Comparison of ENCODE assay signal across 10 cellular contexts in genomic region chrX:13123247-13123856, GRCh38.
A peak's percentile ranks its signal among the peaks of the same experiment; 100 is the strongest.
DNase-seq lines count a peak whose midpoint lies in the region; ATAC-seq and TF ChIP-seq lines count a peak whose summit lies in the region.
"Had no signal": no experiment of that assay in that cellular context is flagged by ENCODE, and none has a peak within 500 bp of the region (broad histone marks: within the 10 kb centered on the region; RNA-seq: fewer than 3 reads in every experiment).

No MANE protein-coding gene starts in this region.

- H3K4me3 ChIP-seq in heart left ventricle (no peak overlapping the region), right lobe of liver (peak overlapping the region in 1 of 3 donors; percentile 11), urinary bladder (ENCODE audit: low read depth, low read length) (no peak overlapping the region)

- TF ChIP-seq POLR2A in heart left ventricle (IDR thresholded peaks at IDR 0.05): no peak
- no peak for TF ChIP-seq POLR2A in right lobe of liver (IDR thresholded peaks at IDR 0.05)

- H3K36me3 ChIP-seq in heart left ventricle (no peaks in the 10 kb centered on the region), right lobe of liver (no peaks in the 10 kb centered on the region), urinary bladder (ENCODE audit: insufficient read depth) (no peaks in the 10 kb centered on the region)

- DNase-seq in heart left ventricle (no peak), cardiac septum (ENCODE audit: low spot score) (no peak), right lobe of liver (peak in 1 of 3 donors; percentile 59), NCI-H2081 (lab: John Stamatoyannopoulos, UW) (no peak), iPS-NIHi7 (ENCODE audit: extremely low spot score) (no peak)
- DNase-seq in activated T-helper 2 cell treated with anti-CD3 and anti-CD28 coated beads, Interferon-gamma antibody, Interleukin-2, Interleukin-4, amounts not matched to agents 10 μg/mL and 5 μg/mL and 100 μg/mL, durations not matched to agents 14 hours and 24 hours and 36 hours (ENCODE audit: low spot score): no peak
- DNase-seq in stimulated activated CD8-positive, alpha-beta memory T cell treated with anti-CD3 and anti-CD28 coated beads, Interleukin-4, amount 100 ng/mL, for 48 hours: no peak

- H3K27ac ChIP-seq in heart left ventricle (peak overlapping the region in 7 of 12 donors; percentile 25 to 82 (median 61)), right lobe of liver (peak overlapping the region; percentile 26 to 86 (median 80)), urinary bladder (ENCODE audit: low read depth) (peak overlapping the region; percentile 10)
- H3K27ac ChIP-seq: HL-60 had no signal

- H3K4me1 ChIP-seq in heart left ventricle (peaks cover 0 to 48% (median 5%) of the 10 kb centered on the region in 12 donors), right lobe of liver (peaks cover 0 to 57% (median 28%) of the 10 kb centered on the region in 4 donors), urinary bladder (ENCODE audit: insufficient read depth) (no peaks in the 10 kb centered on the region)

- H3K27ac Mint-ChIP-seq in activated T-helper 2 cell treated with anti-CD3 and anti-CD28 coated beads, Interferon-gamma antibody, Interleukin-2, Interleukin-4, amounts not matched to agents 10 μg/mL and 5 μg/mL and 100 μg/mL, durations not matched to agents 14 hours and 24 hours and 36 hours: peak overlapping the region; percentile 82
- H3K27ac Mint-ChIP-seq: dendritic cell treated with granulocyte-macrophage colony-stimulating factor and Interleukin-4, amounts not matched to agents 40 ng/mL and 50 ng/mL, for 4 days had no signal

- H3K9me3 ChIP-seq in heart left ventricle (no peaks in the 10 kb centered on the region), right lobe of liver (no peaks in the 10 kb centered on the region)

- peaks cover 6% of the 10 kb centered on the region for H3K36me3 Mint-ChIP-seq in activated T-helper 2 cell treated with anti-CD3 and anti-CD28 coated beads, Interferon-gamma antibody, Interleukin-2, Interleukin-4, amounts not matched to agents 10 μg/mL and 5 μg/mL and 100 μg/mL, durations not matched to agents 14 hours and 24 hours and 36 hours (ENCODE audit: low read depth)

- peaks cover 38% of the 10 kb centered on the region for H3K4me1 Mint-ChIP-seq in activated T-helper 2 cell treated with anti-CD3 and anti-CD28 coated beads, Interferon-gamma antibody, Interleukin-2, Interleukin-4, amounts not matched to agents 10 μg/mL and 5 μg/mL and 100 μg/mL, durations not matched to agents 14 hours and 24 hours and 36 hours (ENCODE audit: low read depth)

- no peaks in the 10 kb centered on the region for H3K27me3 Mint-ChIP-seq in activated T-helper 2 cell treated with anti-CD3 and anti-CD28 coated beads, Interferon-gamma antibody, Interleukin-2, Interleukin-4, amounts not matched to agents 10 μg/mL and 5 μg/mL and 100 μg/mL, durations not matched to agents 14 hours and 24 hours and 36 hours (ENCODE audit: low read depth)
- H3K27me3 Mint-ChIP-seq: dendritic cell treated with granulocyte-macrophage colony-stimulating factor and Interleukin-4, amounts not matched to agents 40 ng/mL and 50 ng/mL, for 4 days had no signal

- no peak for TF ChIP-seq CTCF in heart left ventricle (IDR thresholded peaks at IDR 0.05)
- TF ChIP-seq CTCF in right lobe of liver (IDR thresholded peaks at IDR 0.05): no peak

- ATAC-seq in heart left ventricle (no peak), right lobe of liver (peak; percentile 66 to 85 (median 78))

- H3K9me3 Mint-ChIP-seq in activated T-helper 2 cell treated with anti-CD3 and anti-CD28 coated beads, Interferon-gamma antibody, Interleukin-2, Interleukin-4, amounts not matched to agents 10 μg/mL and 5 μg/mL and 100 μg/mL, durations not matched to agents 14 hours and 24 hours and 36 hours: no peaks in the 10 kb centered on the region
- H3K9me3 Mint-ChIP-seq: dendritic cell treated with granulocyte-macrophage colony-stimulating factor and Interleukin-4, amounts not matched to agents 40 ng/mL and 50 ng/mL, for 4 days had no signal

- intact Hi-C loops in heart left ventricle (cut with DNase I) (loop anchor here in 1 of 10 donors (5.0 kb wide), 1 partner anchor 44 kb away; no protein-coding TSS in a partner anchor), cardiac septum (cut with DNase I) (loop anchor here (5.0 kb wide), 1 partner anchor 39 kb away; no protein-coding TSS in a partner anchor), right lobe of liver (cut with DNase I) (no loop called here)
- intact Hi-C loops in activated T-helper 2 cell treated with anti-CD3 and anti-CD28 coated beads, Interferon-gamma antibody, Interleukin-2, Interleukin-4, amounts not matched to agents 10 μg/mL and 5 μg/mL and 100 μg/mL, durations not matched to agents 14 hours and 24 hours and 36 hours (cut with micrococcal nuclease): loop anchor here (5.0 kb wide), 1 partner anchor 44 kb away; no protein-coding TSS in a partner anchor

- H3K27me3 ChIP-seq in heart left ventricle (peaks cover 0 to 12% (median 0%) of the 10 kb centered on the region in 9 donors), right lobe of liver (no peaks in the 10 kb centered on the region)

- peak overlapping the region; percentile 13 for H3K4me3 Mint-ChIP-seq in activated T-helper 2 cell treated with anti-CD3 and anti-CD28 coated beads, Interferon-gamma antibody, Interleukin-2, Interleukin-4, amounts not matched to agents 10 μg/mL and 5 μg/mL and 100 μg/mL, durations not matched to agents 14 hours and 24 hours and 36 hours (ENCODE audit: low read depth)
- H3K4me3 Mint-ChIP-seq: dendritic cell treated with granulocyte-macrophage colony-stimulating factor and Interleukin-4, amounts not matched to agents 40 ng/mL and 50 ng/mL, for 4 days had no signal

- 73 to 81% (median 79%) methylated on average over 5 of the region's 5 CpGs for WGBS in heart left ventricle, 4 donors
- WGBS in right lobe of liver (ENCODE audit: insufficient coverage, low coverage, low lambda C conversion rate, missing lambda C conversion rate): 7% methylated on average over 5 of the region's 5 CpGs
- 60% methylated on average over 5 of the region's 5 CpGs for WGBS in urinary bladder

Comparison
In these comparisons a context has a peak if more than half of its experiments do, and no peak if none do; other contexts are left out.
1. ATAC-seq: peak in right lobe of liver (4 of 4); none in heart left ventricle (0 of 4).
2. H3K27ac ChIP-seq: peak in every context shown above with its lines; median percentile 80 in right lobe of liver; 61 in heart left ventricle; 10 in urinary bladder.
3. intact Hi-C loops: an anchor here in cardiac septum (5.0 kb wide) and activated T-helper 2 cell treated with anti-CD3 and anti-CD28 coated beads, Interferon-gamma antibody, Interleukin-2, Interleukin-4, amounts not matched to agents 10 μg/mL and 5 μg/mL and 100 μg/mL, durations not matched to agents 14 hours and 24 hours and 36 hours (5.0 kb wide); none called in right lobe of liver.